In the genomic region with DNA sequence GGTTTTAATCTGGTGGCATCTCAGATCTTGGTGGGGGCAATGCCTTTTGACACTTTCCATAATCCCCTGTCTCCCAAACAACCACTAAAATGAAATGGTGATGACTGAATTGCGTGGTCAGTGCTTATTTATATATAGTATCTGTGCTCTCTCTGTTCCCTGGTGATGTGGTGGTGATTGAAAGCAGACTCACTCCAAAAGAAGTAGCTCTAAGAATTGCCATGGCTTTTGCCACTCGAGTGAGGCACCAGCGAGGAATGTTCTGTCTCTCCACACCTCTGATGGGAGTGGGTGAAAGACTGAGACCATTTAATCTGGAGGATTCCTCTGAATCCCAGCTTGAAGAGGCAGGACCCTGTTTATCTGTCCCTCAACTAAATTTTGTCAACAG, we compare ENCODE assay signal across 8 cellular contexts. TPM values are rescaled to one million over a fixed set of nuclear protein-coding genes. Genes with fewer than 3 reads are reported as not detected.
A peak's percentile ranks its signal among the peaks of the same experiment; 100 is the strongest.
DNase-seq lines count a peak whose midpoint lies in the region; ATAC-seq and TF ChIP-seq lines count a peak whose summit lies in the region.

No MANE protein-coding gene starts in this region.

- peaks cover 30% of the 10 kb centered on the region for H3K36me3 Mint-ChIP-seq in endodermal cell (ENCODE audit: low read depth)
- no peaks in the 10 kb centered on the region for H3K36me3 Mint-ChIP-seq in neural progenitor cell

- H3K9ac ChIP-seq in endodermal cell (ENCODE audit: extremely low read depth, low read length, poor library complexity, severe bottlenecking) (peak overlapping the region; percentile 17), neural progenitor cell (no peak overlapping the region)

- H2AFZ ChIP-seq in neural progenitor cell (replicated peaks): no peak overlapping the region

- no peak for ATAC-seq in HG02642 (IDR thresholded peaks at IDR 0.05; ENCODE audit: poor library complexity, unreplicated experiment)

- DNase-seq in COLO829 (ENCODE audit: low spot score) (peak; percentile 17), RPMI7951 (ENCODE audit: low read depth) (peak; percentile 77), endodermal cell (no peak), neural progenitor cell (ENCODE audit: low spot score) (no peak), foreskin melanocyte (no peak), NCI-H748 treated with DMSO at 0.1 percent for 48 hours (lab: John Stamatoyannopoulos, UW) (no peak), NAMALWA (ENCODE audit: low spot score) (no peak)

- H3K9me3 ChIP-seq in endodermal cell (ENCODE audit: control insufficient read depth, low read length) (no peaks in the 10 kb centered on the region), neural progenitor cell (ENCODE audit: low read depth) (no peaks in the 10 kb centered on the region)

- WGBS in endodermal cell (ENCODE audit: insufficient coverage in 1 of 2, insufficient read length in 1 of 2), 2 experiments: 32% methylated on average over 3 of the region's 3 CpGs; no CpG with 5 or more reads in 1 of the 2 experiments

- H3K27me3 Mint-ChIP-seq in endodermal cell (ENCODE audit: insufficient read depth): no peaks in the 10 kb centered on the region
- H3K27me3 Mint-ChIP-seq in neural progenitor cell (ENCODE audit: insufficient read depth, low read depth): peaks cover 20% of the 10 kb centered on the region

- no peaks in the 10 kb centered on the region for H3K79me2 ChIP-seq in neural progenitor cell (ENCODE audit: low read depth)

- H3K4me1 ChIP-seq in endodermal cell (ENCODE audit: control insufficient read depth, insufficient read depth, low read length) (peaks cover 16% of the 10 kb centered on the region), neural progenitor cell (peaks cover 48% of the 10 kb centered on the region)

- H3F3A ChIP-seq in neural progenitor cell (ENCODE audit: low read depth): peaks cover 40% of the 10 kb centered on the region

- H4K20me1 ChIP-seq in neural progenitor cell (ENCODE audit: low read depth): peaks cover 13% of the 10 kb centered on the region

- H3K27ac ChIP-seq in endodermal cell (ENCODE audit: low read depth, low read length) (no peak overlapping the region), neural progenitor cell (no peak overlapping the region)

- H3K4me1 Mint-ChIP-seq in endodermal cell: peaks cover 67% of the 10 kb centered on the region
- H3K4me1 Mint-ChIP-seq in neural progenitor cell: peaks cover 64% of the 10 kb centered on the region

- H3K4me3 Mint-ChIP-seq in endodermal cell (peak overlapping the region; percentile 88), neural progenitor cell (peak overlapping the region; percentile 57)

- peak overlapping the region; percentile 96 for H3K27ac Mint-ChIP-seq in endodermal cell
- no peak overlapping the region for H3K27ac Mint-ChIP-seq in neural progenitor cell

- H3K36me3 ChIP-seq in endodermal cell (ENCODE audit: control insufficient read depth, insufficient read depth, low read length) (peaks cover 36% of the 10 kb centered on the region), neural progenitor cell (no peaks in the 10 kb centered on the region)

- H3K9me3 Mint-ChIP-seq in endodermal cell (no peaks in the 10 kb centered on the region), neural progenitor cell (peaks cover 2% of the 10 kb centered on the region)

- H3K4me3 ChIP-seq in endodermal cell (ENCODE audit: low read length): peak overlapping the region; percentile 94
- no peak overlapping the region for H3K4me3 ChIP-seq in neural progenitor cell

- TF ChIP-seq CTCF in endodermal cell (conservative IDR thresholded peaks at IDR 0.05) (no peak), neural progenitor cell (IDR thresholded peaks at IDR 0.05) (no peak)

- H3K4me2 ChIP-seq in neural progenitor cell: no peak overlapping the region

- H3K27me3 ChIP-seq in endodermal cell (ENCODE audit: control insufficient read depth, insufficient read depth, low read length, poor library complexity, severe bottlenecking): no peaks in the 10 kb centered on the region
- H3K27me3 ChIP-seq in neural progenitor cell: peaks cover 54% of the 10 kb centered on the region

RNA-seq across cellular contexts. Expression of a gene that starts 2.8 kb away (rescaled TPM):
- total RNA-seq in RPMI7951 (2014; rRNA removed; shearing (Covaris generic)): 6.4 and 8.9 TPM in 2 replicates
- total RNA-seq in endodermal cell (10 to 100 TPM; 60.0 to 60.3 TPM), neural progenitor cell (ENCODE audit: low replicate concordance) (0.34 and 1.5 TPM in 2 replicates)
- polyA plus RNA-seq in endodermal cell (2013, experiment 1 of 2): 9.9 TPM
- polyA plus RNA-seq in endodermal cell (2013, experiment 2 of 2): 11.1 TPM

Comparison
In these comparisons a context has a peak if more than half of its experiments do, and no peak if none do; other contexts are left out.
1. DNase-seq: peak in COLO829 (single experiment) and RPMI7951 (single experiment); none in endodermal cell (single experiment), neural progenitor cell (single experiment), foreskin melanocyte (single experiment), NCI-H748 treated with DMSO at 0.1 percent for 48 hours (single experiment) and NAMALWA (single experiment).